12 cellular contexts compared by ENCODE assay signal in the genomic region with DNA sequence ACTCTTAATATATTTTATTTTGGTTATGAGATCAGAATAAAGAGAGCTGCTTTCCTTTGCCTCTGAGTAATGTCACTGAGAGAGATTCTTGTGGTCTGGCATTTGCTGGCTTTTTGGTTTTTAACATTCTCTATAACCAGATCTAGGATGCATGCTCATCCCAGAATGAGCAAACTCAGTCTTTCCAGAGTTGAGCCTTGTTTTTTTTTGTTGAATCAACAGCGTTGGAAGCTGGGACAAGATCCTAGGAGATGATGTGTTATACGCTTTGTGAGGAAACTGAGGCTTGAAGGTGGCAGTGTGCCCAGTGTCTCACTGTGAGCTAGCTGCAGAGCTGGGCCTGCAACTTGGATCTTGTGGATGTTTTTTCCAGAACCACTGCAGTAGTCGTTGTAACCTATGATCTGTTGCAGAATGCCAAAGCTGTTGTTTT. TPM values are rescaled to one million over a fixed set of nuclear protein-coding genes. Genes with fewer than 3 reads are reported as not detected.
DNase-seq lines count a peak whose midpoint lies in the region; ATAC-seq and TF ChIP-seq lines count a peak whose summit lies in the region.
"Had no signal": no experiment of that assay in that cellular context is flagged by ENCODE, and none has a peak within 500 bp of the region (broad histone marks: within the 10 kb centered on the region; RNA-seq: fewer than 3 reads in every experiment).

No MANE protein-coding gene starts in this region.

- ATAC-seq in T-helper 17 cell (no peak), sciatic nerve (peak; percentile 67)
- no peak for ATAC-seq in activated CD8-positive, alpha-beta memory T cell treated with anti-CD3 and anti-CD28 coated beads, Interleukin-2, amount 10 ng/mL, durations not matched to agents 7 days and 5 days
- ATAC-seq: activated CD8-positive, alpha-beta T cell treated with anti-CD3 and anti-CD28 coated beads for 36 hours had no signal

- CTCF ChIA-PET in activated CD8-positive, alpha-beta memory T cell treated with anti-CD3 and anti-CD28 coated beads, Interleukin-2, amount 10 ng/mL, durations not matched to agents 7 days and 5 days (lab: Charles Lee), result no interaction called here

- no peak overlapping the region for H3K4me3 ChIP-seq in lower leg skin (ENCODE audit: low read depth, poor library complexity, severe bottlenecking)

- H3K36me3 Mint-ChIP-seq in T-helper 17 cell (ENCODE audit: low read depth), result no peaks in the 10 kb centered on the region
- peaks cover under 1% of the 10 kb centered on the region for H3K36me3 Mint-ChIP-seq in activated CD8-positive, alpha-beta memory T cell treated with anti-CD3 and anti-CD28 coated beads, Interleukin-2, amount 10 ng/mL, durations not matched to agents 7 days and 5 days

- peak; percentile 74 for DNase-seq in GM03348 (ENCODE audit: low spot score)
- DNase-seq in T-helper 17 cell, result no peak
- DNase-seq in fibroblast of peridontal ligament (ENCODE audit: extremely low read depth), result peak; percentile 95
- DNase-seq in sciatic nerve (ENCODE audit: low spot score), result no peak
- no peak for DNase-seq in activated CD8-positive, alpha-beta memory T cell treated with anti-CD3 and anti-CD28 coated beads, Interleukin-2, amount 10 ng/mL, durations not matched to agents 7 days and 5 days
- no peak for DNase-seq in NCI-H82 (lab: John Stamatoyannopoulos, UW)
- no peak for DNase-seq in lower leg skin (ENCODE audit: low spot score in 2 of 2)
- no peak for DNase-seq in GM13976 (ENCODE audit: low spot score)
- DNase-seq: activated CD8-positive, alpha-beta T cell treated with anti-CD3 and anti-CD28 coated beads for 36 hours; amygdala; NCI-H1694 treated with DMSO at 0.1 percent for 48 hours had no signal

- intact Hi-C loops in sciatic nerve (cut with DNase I), result no loop called here
- intact Hi-C loops in lower leg skin (cut with DNase I; ENCODE audit: low total_unique reads), result no loop called here

- 38 to 43% methylated on average over 3 of the region's 3 CpGs for WGBS in lower leg skin, 2 donors

- no peak for TF ChIP-seq POLR2A in lower leg skin (IDR thresholded peaks at IDR 0.05)

- no peaks in the 10 kb centered on the region for H3K9me3 Mint-ChIP-seq in activated CD8-positive, alpha-beta memory T cell treated with anti-CD3 and anti-CD28 coated beads, Interleukin-2, amount 10 ng/mL, durations not matched to agents 7 days and 5 days (ENCODE audit: low read depth)
- H3K9me3 Mint-ChIP-seq: activated CD8-positive, alpha-beta T cell treated with anti-CD3 and anti-CD28 coated beads for 36 hours; neural crest cell had no signal

- H3K4me1 Mint-ChIP-seq in T-helper 17 cell, result peaks cover 5% of the 10 kb centered on the region
- H3K4me1 Mint-ChIP-seq in activated CD8-positive, alpha-beta memory T cell treated with anti-CD3 and anti-CD28 coated beads, Interleukin-2, amount 10 ng/mL, durations not matched to agents 7 days and 5 days, result no peaks in the 10 kb centered on the region

- H3K4me3 Mint-ChIP-seq in T-helper 17 cell, result no peak overlapping the region
- H3K4me3 Mint-ChIP-seq in activated CD8-positive, alpha-beta memory T cell treated with anti-CD3 and anti-CD28 coated beads, Interleukin-2, amount 10 ng/mL, durations not matched to agents 7 days and 5 days, result no peak overlapping the region
- H3K4me3 Mint-ChIP-seq: activated CD8-positive, alpha-beta T cell treated with anti-CD3 and anti-CD28 coated beads for 36 hours; neural crest cell had no signal

- peaks cover 14% of the 10 kb centered on the region for H3K27me3 Mint-ChIP-seq in T-helper 17 cell
- H3K27me3 Mint-ChIP-seq in activated CD8-positive, alpha-beta memory T cell treated with anti-CD3 and anti-CD28 coated beads, Interleukin-2, amount 10 ng/mL, durations not matched to agents 7 days and 5 days, result no peaks in the 10 kb centered on the region
- H3K27me3 Mint-ChIP-seq: activated CD8-positive, alpha-beta T cell treated with anti-CD3 and anti-CD28 coated beads for 36 hours had no signal

- in situ Hi-C loops in GM13976 (cut with MboI; ENCODE audit: low sequenced_read_pairs, unreplicated experiment), result no loop called here

- TF ChIP-seq CTCF in lower leg skin (IDR thresholded peaks at IDR 0.05) (no peak), GM13976 (IDR thresholded peaks at IDR 0.05; ENCODE audit: borderline replicate concordance, control extremely low read depth, extremely low read depth, insufficient read depth, missing control alignments) (no peak)

- H3K9me3 ChIP-seq in T-helper 17 cell (ENCODE audit: control insufficient read depth, low read length, poor library complexity, severe bottlenecking), result no peaks in the 10 kb centered on the region

- peak overlapping the region; percentile 6 for H3K27ac Mint-ChIP-seq in T-helper 17 cell
- H3K27ac Mint-ChIP-seq in activated CD8-positive, alpha-beta memory T cell treated with anti-CD3 and anti-CD28 coated beads, Interleukin-2, amount 10 ng/mL, durations not matched to agents 7 days and 5 days, result no peak overlapping the region
- H3K27ac Mint-ChIP-seq: activated CD8-positive, alpha-beta T cell treated with anti-CD3 and anti-CD28 coated beads for 36 hours had no signal

RNA-seq across cellular contexts. Expression of gene MYO1B, which starts 19.5 kb away (rescaled TPM):
- total RNA-seq in T-helper 17 cell (under 1 TPM; 0.23 to 0.52 TPM), sciatic nerve (74.9 TPM), lower leg skin (10 to 100 TPM; 24.6 to 53.0 (median 36.9) TPM)
- total RNA-seq in activated CD8-positive, alpha-beta memory T cell treated with anti-CD3 and anti-CD28 coated beads, Interleukin-2, amount 10 ng/mL, durations not matched to agents 7 days and 5 days, result 1 to 10 TPM; 1.6 to 4.3 TPM

Comparison
In these comparisons a context has a peak if more than half of its experiments do, and no peak if none do; other contexts are left out.
1. DNase-seq: peak in GM03348 (single experiment) and fibroblast of peridontal ligament (single experiment); none in T-helper 17 cell (0 of 3), sciatic nerve (single experiment), activated CD8-positive, alpha-beta memory T cell treated with anti-CD3 and anti-CD28 coated beads, Interleukin-2, amount 10 ng/mL, durations not matched to agents 7 days and 5 days (single experiment), NCI-H82 (single experiment), lower leg skin (0 of 2) and GM13976 (single experiment).
2. RNA of gene MYO1B, which starts 19.5 kb away (total RNA-seq): 74.9 TPM in sciatic nerve (single experiment) and 24.6 to 53.0 TPM in lower leg skin; 1.6 to 4.3 TPM in activated CD8-positive, alpha-beta memory T cell treated with anti-CD3 and anti-CD28 coated beads, Interleukin-2, amount 10 ng/mL, durations not matched to agents 7 days and 5 days and 0.23 to 0.52 TPM in T-helper 17 cell; every median in the first group is over 4 times any median in the second.